ENCODE assay signal across 7 cellular contexts in the genomic region with DNA sequence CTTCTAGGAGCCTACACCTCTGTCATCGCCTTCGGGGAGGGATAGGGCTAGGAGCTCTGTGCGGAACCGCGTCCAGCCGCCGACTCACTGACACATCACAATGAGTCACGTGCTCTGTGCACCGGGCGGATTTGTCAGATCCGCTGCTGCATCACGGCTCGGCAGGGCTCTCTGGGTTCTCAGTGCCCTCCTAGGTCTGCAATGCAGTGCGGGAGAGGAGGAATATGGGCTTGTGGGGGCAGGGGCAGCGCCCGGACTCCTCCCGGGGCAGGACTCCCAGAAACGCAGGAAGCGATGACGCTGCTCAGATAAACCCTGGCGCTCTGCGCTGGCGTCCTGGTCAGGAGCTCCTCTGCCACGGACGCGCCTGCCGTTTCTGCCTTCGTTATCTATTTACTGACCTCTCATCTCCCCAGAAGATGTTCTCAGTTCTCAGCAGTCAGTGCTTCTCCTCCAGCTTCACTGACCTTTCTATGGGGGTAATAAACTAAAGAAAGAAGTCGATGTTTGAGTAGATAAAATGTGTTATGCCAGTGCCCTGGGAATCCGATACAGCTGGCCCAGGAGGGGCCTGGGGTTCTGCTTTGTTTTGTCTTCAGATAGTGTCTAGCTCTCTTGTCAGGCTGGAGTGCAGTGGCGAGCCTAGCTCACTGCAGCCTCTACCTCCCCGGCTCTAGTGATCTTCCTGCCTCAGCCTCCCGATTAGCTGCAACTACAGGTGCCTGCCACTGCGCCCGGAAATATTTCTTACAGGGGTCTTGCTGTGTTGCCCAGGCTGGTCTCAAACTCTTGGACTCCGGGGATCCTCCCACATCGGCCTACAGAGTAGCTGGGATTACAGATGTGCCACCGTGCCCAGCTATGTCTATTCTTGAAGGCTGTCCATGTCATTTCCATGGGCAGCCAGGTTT.
A peak's percentile ranks its signal among the peaks of the same experiment; 100 is the strongest.
DNase-seq lines count a peak whose midpoint lies in the region; ATAC-seq lines count a peak whose summit lies in the region.

No MANE protein-coding gene starts in this region.

- DNase-seq in NCI-H2107 (lab: John Stamatoyannopoulos, UW) = peak; percentile 51
- peak; percentile 85 for DNase-seq in UCSD-AML1 (lab: John Stamatoyannopoulos, UW; ENCODE audit: unreplicated experiment)
- DNase-seq in brain pericyte (ENCODE audit: low read depth, low spot score) = peak; percentile 82
- peak; percentile 69 for DNase-seq in iPS-NIHi11 (ENCODE audit: low spot score)

- peak overlapping the region in 20 of 21 experiments; percentile 74 to 93 (median 83) for H3K27ac ChIP-seq in skin epidermis

- H3K4me3 ChIP-seq in skin epidermis = peak overlapping the region; percentile 32 to 49 (median 41)

- ATAC-seq in GM18511 (IDR thresholded peaks at IDR 0.05; ENCODE audit: unreplicated experiment) (peak; percentile 97), HG03039 (IDR thresholded peaks at IDR 0.05; ENCODE audit: unreplicated experiment) (peak; percentile 98)

Comparison
In these comparisons a context has a peak if more than half of its experiments do, and no peak if none do; other contexts are left out.
1. Peak in every context shown above with its lines: DNase-seq, ATAC-seq, H3K4me3 ChIP-seq and H3K27ac ChIP-seq.